15 cellular contexts compared by ENCODE assay signal in the genomic region with DNA sequence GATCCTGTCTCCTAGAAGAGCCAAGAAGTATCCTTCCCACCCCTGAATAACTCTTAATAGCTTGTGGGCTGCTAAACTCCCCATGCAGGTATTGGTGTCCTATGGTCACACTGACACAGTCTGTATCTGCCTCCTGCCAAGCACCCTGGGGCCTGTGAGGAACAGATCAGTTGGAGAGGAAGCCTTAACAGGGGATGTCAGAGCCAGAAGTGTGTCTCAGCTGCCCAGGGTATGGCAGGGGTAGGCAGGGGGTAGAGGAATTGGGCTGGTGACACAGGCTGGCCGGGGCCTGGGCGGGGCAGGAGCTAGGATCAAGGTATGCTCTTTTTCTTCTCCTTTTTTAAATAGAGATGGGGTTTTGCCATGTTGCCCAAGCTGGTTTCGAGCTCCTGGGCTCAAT.
"Had no signal": no experiment of that assay in that cellular context is flagged by ENCODE, and none has a peak within 500 bp of the region (broad histone marks: within the 10 kb centered on the region; RNA-seq: fewer than 3 reads in every experiment).

No MANE protein-coding gene starts in this region.

- H3K27me3 Mint-ChIP-seq: activated naive CD8-positive, alpha-beta T cell treated with anti-CD3 and anti-CD28 coated beads, Interleukin-2, amount 10 ng/mL, durations not matched to agents 7 days and 5 days had no signal

- H3K9me3 ChIP-seq: esophagus squamous epithelium, heart right ventricle, lower lobe of right lung, thyroid gland, uterus had no signal

- H3K36me3 ChIP-seq: thyroid gland, uterus had no signal

- DNase-seq: activated CD4-positive, alpha-beta T cell treated with anti-CD3 and anti-CD28 coated beads for 4 hours; activated gamma-delta T cell; activated naive CD8-positive, alpha-beta T cell treated with anti-CD3 and anti-CD28 coated beads, Interleukin-2, amount 10 ng/mL, durations not matched to agents 7 days and 5 days; activated T-cell treated with anti-CD3 and anti-CD28 coated beads, Interleukin-2, amount 50 U/mL, for 1 hour; esophagus squamous epithelium; lower lobe of right lung; midbrain; small intestine; T1000; thyroid gland had no signal

- H3K4me3 Mint-ChIP-seq: activated naive CD8-positive, alpha-beta T cell treated with anti-CD3 and anti-CD28 coated beads, Interleukin-2, amount 10 ng/mL, durations not matched to agents 7 days and 5 days had no signal

- H3K4me1 ChIP-seq: lower lobe of right lung, thyroid gland, uterus had no signal

- H3K27me3 ChIP-seq: esophagus squamous epithelium, foreskin keratinocyte, heart right ventricle, thyroid gland, uterus had no signal

- FAIRE-seq: bronchial epithelial cell, small intestine had no signal

- H3K4me3 ChIP-seq: esophagus squamous epithelium, heart right ventricle, lower lobe of right lung, thyroid gland, uterus had no signal

- H3K9me3 Mint-ChIP-seq: activated naive CD8-positive, alpha-beta T cell treated with anti-CD3 and anti-CD28 coated beads, Interleukin-2, amount 10 ng/mL, durations not matched to agents 7 days and 5 days had no signal

- H3K27ac ChIP-seq: foreskin keratinocyte, lower lobe of right lung, thyroid gland, uterus, VCaP had no signal
